Comparison of ENCODE assay signal across 22 cellular contexts in genomic region chr5:24906689-24907088, GRCh38.
"Had no signal": no experiment of that assay in that cellular context is flagged by ENCODE, and none has a peak within 500 bp of the region (broad histone marks: within the 10 kb centered on the region; RNA-seq: fewer than 3 reads in every experiment).

No MANE protein-coding gene starts in this region.

- H2AFZ ChIP-seq: hepatocyte had no signal

- H3K79me2 ChIP-seq: hepatocyte had no signal

- H3K9me3 ChIP-seq: esophagus muscularis mucosa, gastroesophageal sphincter, left lung, lower lobe of right lung had no signal

- DNase-seq: dermis blood vessel endothelial cell; dorsolateral prefrontal cortex; effector CD4-positive, alpha-beta T cell; effector memory CD4-positive, alpha-beta T cell; foreskin keratinocyte; heart left ventricle; left cardiac atrium; left lung; left ventricle myocardium superior; lower lobe of right lung; mesenchymal stem cell; mucosa of descending colon; naive B cell; naive thymus-derived CD8-positive, alpha-beta T cell had no signal

- H3K4me3 ChIP-seq: coronary artery, dorsolateral prefrontal cortex, esophagus muscularis mucosa, gastroesophageal sphincter, heart left ventricle, hepatocyte, left lung, lower lobe of right lung, mucosa of descending colon had no signal

- H3K36me3 ChIP-seq: esophagus muscularis mucosa, gastroesophageal sphincter, heart left ventricle, left lung, lower lobe of right lung had no signal

- H3K27ac ChIP-seq: coronary artery, dorsolateral prefrontal cortex, esophagus muscularis mucosa, foreskin keratinocyte, gastroesophageal sphincter, heart left ventricle, hepatocyte, left lung, lower lobe of right lung had no signal

- H3K27me3 ChIP-seq: dorsolateral prefrontal cortex, esophagus muscularis mucosa, foreskin keratinocyte, gastroesophageal sphincter, heart left ventricle, hepatocyte, left lung had no signal

- H3K4me2 ChIP-seq: hepatocyte had no signal

- FAIRE-seq: endothelial cell of umbilical vein, frontal cortex, islet of Langerhans, keratinocyte had no signal
